Comparison of ENCODE assay signal across 1 cellular context in the genomic region with DNA sequence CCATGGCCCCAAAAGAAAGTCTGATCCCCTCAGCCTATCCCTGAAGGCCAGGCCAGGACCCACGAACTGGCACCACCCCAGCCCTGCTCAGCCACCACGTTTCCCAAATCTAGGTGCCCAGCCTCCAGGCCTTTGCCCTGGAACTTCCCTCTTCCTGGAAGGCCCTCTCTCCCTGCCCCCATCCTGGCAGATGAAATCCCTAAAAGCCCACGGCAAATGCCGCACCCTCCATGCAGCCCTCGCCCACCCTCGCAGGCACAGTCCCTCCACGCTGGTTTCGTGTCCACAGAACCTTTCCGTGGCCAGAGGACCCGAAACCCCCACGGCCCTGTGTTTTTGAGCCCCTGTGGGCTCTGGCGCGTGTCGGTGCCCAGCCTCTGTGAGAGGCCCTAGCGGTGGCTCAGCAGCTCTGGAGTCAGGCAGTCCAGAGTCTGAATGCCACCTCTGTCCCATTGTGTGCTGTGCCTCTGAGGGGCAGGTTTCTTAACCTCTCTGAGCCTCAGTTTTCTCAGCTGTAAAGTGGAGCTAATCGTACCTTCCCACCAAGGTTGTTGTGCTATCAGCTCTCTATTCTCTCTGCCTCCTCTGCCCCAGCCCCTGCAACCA.
TF ChIP-seq lines count a peak whose summit lies in the region.

No MANE protein-coding gene starts in this region.

TF ChIP-seq in GM23338, 12 proteins besides CTCF, POLR2A, EP300 and RAD21 (continued from another document):
- TF ChIP-seq, protein P1, sequence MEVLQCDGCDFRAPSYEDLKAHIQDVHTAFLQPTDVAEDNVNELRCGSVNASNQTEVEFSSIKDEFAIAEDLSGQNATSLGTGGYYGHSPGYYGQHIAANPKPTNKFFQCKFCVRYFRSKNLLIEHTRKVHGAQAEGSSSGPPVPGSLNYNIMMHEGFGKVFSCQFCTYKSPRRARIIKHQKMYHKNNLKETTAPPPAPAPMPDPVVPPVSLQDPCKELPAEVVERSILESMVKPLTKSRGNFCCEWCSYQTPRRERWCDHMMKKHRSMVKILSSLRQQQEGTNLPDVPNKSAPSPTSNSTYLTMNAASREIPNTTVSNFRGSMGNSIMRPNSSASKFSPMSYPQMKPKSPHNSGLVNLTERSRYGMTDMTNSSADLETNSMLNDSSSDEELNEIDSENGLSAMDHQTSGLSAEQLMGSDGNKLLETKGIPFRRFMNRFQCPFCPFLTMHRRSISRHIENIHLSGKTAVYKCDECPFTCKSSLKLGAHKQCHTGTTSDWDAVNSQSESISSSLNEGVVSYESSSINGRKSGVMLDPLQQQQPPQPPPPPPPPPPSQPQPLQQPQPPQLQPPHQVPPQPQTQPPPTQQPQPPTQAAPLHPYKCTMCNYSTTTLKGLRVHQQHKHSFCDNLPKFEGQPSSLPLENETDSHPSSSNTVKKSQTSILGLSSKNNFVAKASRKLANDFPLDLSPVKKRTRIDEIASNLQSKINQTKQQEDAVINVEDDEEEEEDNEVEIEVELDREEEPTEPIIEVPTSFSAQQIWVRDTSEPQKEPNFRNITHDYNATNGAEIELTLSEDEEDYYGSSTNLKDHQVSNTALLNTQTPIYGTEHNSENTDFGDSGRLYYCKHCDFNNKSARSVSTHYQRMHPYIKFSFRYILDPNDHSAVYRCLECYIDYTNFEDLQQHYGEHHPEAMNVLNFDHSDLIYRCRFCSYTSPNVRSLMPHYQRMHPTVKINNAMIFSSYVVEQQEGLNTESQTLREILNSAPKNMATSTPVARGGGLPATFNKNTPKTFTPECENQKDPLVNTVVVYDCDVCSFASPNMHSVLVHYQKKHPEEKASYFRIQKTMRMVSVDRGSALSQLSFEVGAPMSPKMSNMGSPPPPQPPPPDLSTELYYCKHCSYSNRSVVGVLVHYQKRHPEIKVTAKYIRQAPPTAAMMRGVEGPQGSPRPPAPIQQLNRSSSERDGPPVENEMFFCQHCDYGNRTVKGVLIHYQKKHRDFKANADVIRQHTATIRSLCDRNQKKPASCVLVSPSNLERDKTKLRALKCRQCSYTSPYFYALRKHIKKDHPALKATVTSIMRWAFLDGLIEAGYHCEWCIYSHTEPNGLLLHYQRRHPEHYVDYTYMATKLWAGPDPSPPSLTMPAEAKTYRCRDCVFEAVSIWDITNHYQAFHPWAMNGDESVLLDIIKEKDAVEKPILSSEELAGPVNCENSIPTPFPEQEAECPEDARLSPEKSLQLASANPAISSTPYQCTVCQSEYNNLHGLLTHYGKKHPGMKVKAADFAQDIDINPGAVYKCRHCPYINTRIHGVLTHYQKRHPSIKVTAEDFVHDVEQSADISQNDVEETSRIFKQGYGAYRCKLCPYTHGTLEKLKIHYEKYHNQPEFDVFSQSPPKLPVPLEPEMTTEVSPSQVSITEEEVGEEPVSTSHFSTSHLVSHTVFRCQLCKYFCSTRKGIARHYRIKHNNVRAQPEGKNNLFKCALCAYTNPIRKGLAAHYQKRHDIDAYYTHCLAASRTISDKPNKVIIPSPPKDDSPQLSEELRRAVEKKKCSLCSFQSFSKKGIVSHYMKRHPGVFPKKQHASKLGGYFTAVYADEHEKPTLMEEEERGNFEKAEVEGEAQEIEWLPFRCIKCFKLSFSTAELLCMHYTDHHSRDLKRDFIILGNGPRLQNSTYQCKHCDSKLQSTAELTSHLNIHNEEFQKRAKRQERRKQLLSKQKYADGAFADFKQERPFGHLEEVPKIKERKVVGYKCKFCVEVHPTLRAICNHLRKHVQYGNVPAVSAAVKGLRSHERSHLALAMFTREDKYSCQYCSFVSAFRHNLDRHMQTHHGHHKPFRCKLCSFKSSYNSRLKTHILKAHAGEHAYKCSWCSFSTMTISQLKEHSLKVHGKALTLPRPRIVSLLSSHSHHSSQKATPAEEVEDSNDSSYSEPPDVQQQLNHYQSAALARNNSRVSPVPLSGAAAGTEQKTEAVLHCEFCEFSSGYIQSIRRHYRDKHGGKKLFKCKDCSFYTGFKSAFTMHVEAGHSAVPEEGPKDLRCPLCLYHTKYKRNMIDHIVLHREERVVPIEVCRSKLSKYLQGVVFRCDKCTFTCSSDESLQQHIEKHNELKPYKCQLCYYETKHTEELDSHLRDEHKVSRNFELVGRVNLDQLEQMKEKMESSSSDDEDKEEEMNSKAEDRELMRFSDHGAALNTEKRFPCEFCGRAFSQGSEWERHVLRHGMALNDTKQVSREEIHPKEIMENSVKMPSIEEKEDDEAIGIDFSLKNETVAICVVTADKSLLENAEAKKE (CRISPR knock-in tag; IDR thresholded peaks at IDR 0.05), result no peak
- TF ChIP-seq EZH2phosphoT487 (IDR thresholded peaks at IDR 0.05; ENCODE audit: unreplicated experiment) (no peak), STAT1 (IDR thresholded peaks at IDR 0.05; ENCODE audit: unreplicated experiment) (no peak)
